Comparison of ENCODE assay signal across 23 cellular contexts in the genomic region with DNA sequence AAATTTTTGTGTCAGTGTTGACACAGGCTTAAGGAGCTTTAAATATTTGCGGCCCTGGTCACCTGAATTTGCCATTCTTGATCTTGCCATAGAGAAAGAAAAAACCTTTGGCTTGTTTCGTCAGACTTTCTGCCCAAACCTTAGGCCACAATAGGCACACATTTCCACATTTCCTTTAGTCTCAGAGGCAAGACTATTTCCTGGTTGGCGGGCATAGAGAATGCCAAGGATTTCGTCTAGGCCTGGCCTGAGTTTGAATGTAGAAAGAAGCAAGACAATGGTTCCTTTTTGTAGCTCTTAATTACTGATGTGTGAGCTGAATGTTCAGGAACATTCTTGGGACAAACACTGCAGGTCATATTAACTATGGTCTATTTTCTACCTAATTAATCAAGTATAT.
"Had no signal": no experiment of that assay in that cellular context is flagged by ENCODE, and none has a peak within 500 bp of the region (broad histone marks: within the 10 kb centered on the region; RNA-seq: fewer than 3 reads in every experiment).

No MANE protein-coding gene starts in this region.

- DNase-seq: activated B cell treated with CpG ODN at 0.5 μM for 24 hours; activated CD4-positive, alpha-beta memory T cell treated with anti-CD3 and anti-CD28 coated beads for 36 hours; activated CD4-positive, alpha-beta T cell treated with anti-CD3 and anti-CD28 coated beads, Interleukin-2, amount 10 ng/mL, durations not matched to agents 7 days and 5 days; activated gamma-delta T cell treated with Interleukin-2 at 50 U/mL for 16 hours; activated naive CD4-positive, alpha-beta T cell treated with anti-CD3 and anti-CD28 coated beads, Interleukin-2, amount 10 ng/mL, durations not matched to agents 7 days and 5 days; activated naive CD8-positive, alpha-beta T cell treated with anti-CD3 and anti-CD28 coated beads for 36 hours; activated T-cell treated with anti-CD3 and anti-CD28 coated beads for 4 hours; activated T-cell treated with anti-CD3 and anti-CD28 coated beads, Interleukin-2, amount 50 U/mL, for 48 hours; NCI-H1092 treated with DMSO at 0.1 percent for 48 hours; NCI-H1417 treated with DMSO at 0.1 percent for 48 hours; NCI-H1694; NCI-H2029 treated with DMSO at 0.1 percent for 48 hours; NCI-H345; NCI-H510A; NCI-H526 treated with DMSO at 0.1 percent for 48 hours; OCI-M1; RPMI8226; T-cell; T-helper 2 cell; T1000 had no signal

- H3K27ac ChIP-seq: SK-N-MC had no signal

- ATAC-seq: Panc1, Right ventricle myocardium inferior, T-cell had no signal

- H3K4me3 ChIP-seq: SK-N-MC had no signal
